ENCODE assay signal across 8 cellular contexts in the genomic region with DNA sequence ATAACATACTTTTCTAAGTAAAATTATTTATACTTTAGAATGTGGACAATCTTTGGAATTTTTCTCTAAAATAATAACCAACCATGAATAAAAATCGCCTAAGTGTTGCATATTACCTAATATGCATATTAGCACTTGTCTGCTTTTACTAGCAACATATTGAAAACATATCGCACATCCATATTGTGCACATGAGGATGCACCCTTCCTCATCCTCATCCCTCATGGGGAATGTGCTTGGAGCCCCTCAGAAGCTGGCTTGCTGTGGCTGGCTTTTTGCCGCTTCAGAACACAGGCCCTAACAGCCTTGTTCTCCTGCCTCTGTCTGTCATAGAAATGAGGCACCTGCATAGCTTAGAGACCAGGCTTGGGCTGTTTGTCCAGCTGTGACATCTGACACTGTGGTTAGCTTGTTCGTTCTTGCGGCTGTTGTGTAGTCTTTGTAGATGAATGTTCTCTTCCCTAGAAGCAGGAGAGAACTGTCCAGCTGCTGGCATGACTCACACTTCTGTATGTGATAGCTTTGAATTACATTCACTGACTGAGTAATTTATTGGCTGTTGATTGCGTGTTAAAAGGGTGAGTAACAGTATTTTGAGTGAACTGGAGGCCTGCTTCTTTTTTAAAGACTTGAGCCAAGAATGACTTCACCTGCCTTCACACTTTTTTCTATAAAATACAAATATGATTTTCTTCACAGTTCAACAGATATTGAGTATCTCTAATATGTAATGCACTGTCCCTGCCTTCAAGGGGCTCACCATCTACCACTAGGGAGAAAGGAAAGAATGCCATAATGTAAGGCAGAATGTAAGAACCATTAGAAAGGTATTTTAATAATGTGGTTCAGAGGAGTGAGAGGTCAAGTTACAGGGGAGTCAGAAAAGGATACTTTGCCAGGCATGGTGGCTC.
DNase-seq lines count a peak whose midpoint lies in the region; ATAC-seq and TF ChIP-seq lines count a peak whose summit lies in the region.

No MANE protein-coding gene starts in this region.

- ATAC-seq in GM19043 (IDR thresholded peaks at IDR 0.05; ENCODE audit: low read depth, unreplicated experiment): peak; percentile 96
- ATAC-seq in HG03135 (IDR thresholded peaks at IDR 0.05; ENCODE audit: unreplicated experiment): peak; percentile 96

- no peaks in the 10 kb centered on the region for H3K27me3 ChIP-seq in brain microvascular endothelial cell (replicated peaks)

- no peak overlapping the region for H3K4me3 ChIP-seq in brain microvascular endothelial cell (ENCODE audit: low read depth, low read length)

- peak overlapping the region; percentile 21 for H3K27ac ChIP-seq in brain microvascular endothelial cell

- no peaks in the 10 kb centered on the region for H3K36me3 ChIP-seq in brain microvascular endothelial cell (replicated peaks)

- in situ Hi-C loops in brain microvascular endothelial cell (cut with HindIII; ENCODE audit: low pct_ligation_motif_present, low sequenced_read_pairs) (loop anchor here (25.0 kb wide), 1 partner anchor 240 kb away; no protein-coding TSS in a partner anchor), GM13976 (cut with MboI; ENCODE audit: low sequenced_read_pairs, unreplicated experiment) (no loop called here)

- DNase-seq in COR-L47 (lab: John Stamatoyannopoulos, UW) (peak; percentile 77), NCI-H446 (lab: John Stamatoyannopoulos, UW) (peak; percentile 31 to 76), brain microvascular endothelial cell (peak; percentile 100), lung microvascular endothelial cell (ENCODE audit: low read depth in 2 of 2) (peak; percentile 75 to 99), iPS-NIHi7 (ENCODE audit: extremely low spot score) (no peak), GM13976 (ENCODE audit: low spot score) (no peak)

- TF ChIP-seq CTCF in brain microvascular endothelial cell (IDR thresholded peaks at IDR 0.05; ENCODE audit: low read depth, low read length, missing control alignments) (no peak), GM13976 (IDR thresholded peaks at IDR 0.05; ENCODE audit: borderline replicate concordance, control extremely low read depth, extremely low read depth, insufficient read depth, missing control alignments) (no peak)

Comparison
In these comparisons a context has a peak if more than half of its experiments do, and no peak if none do; other contexts are left out.
1. DNase-seq: peak in COR-L47 (single experiment), NCI-H446 (2 of 2), brain microvascular endothelial cell (single experiment) and lung microvascular endothelial cell (2 of 2); none in iPS-NIHi7 (single experiment) and GM13976 (single experiment).